Comparison of ENCODE assay signal across 9 cellular contexts in the genomic region with DNA sequence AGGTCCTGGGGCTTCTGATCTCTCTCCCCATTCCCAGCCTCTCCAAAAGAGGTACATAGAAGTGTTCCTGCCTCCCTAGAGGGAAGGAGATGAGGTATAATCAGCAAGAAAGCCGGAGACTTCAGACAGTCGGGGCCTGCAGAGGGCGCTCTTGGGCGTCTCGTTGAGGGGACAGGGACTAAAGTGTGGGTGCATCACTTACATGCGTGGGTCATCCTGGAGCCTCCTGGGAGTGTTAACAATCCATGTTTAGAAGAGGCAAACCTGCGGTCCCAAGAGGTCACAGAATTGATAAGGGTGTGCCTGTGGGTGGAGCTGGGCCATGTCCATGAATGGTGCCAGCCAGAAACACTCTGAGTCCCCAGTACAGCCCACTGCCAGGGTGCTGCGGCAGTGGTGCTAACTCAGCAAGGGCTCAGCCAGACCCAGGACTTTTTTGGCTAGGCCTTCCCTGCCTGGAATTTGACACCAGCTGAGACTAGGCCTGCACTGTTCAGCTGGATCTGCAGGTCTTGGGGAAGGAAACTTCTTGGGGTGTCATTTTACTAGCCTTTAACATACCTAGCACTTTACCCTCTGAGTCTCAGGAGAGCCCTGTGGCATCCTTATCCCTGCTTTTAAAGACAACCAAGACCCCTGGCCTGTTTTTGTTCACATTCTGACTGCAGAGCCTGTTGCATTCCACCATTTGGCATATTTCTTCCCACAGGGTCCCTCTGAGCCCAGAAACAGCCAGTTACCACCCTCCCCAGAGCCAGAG. TPM values are rescaled to one million over a fixed set of nuclear protein-coding genes. Genes with fewer than 3 reads are reported as not detected.
DNase-seq lines count a peak whose midpoint lies in the region; ATAC-seq and TF ChIP-seq lines count a peak whose summit lies in the region.
"Had no signal": no experiment of that assay in that cellular context is flagged by ENCODE, and none has a peak within 500 bp of the region (broad histone marks: within the 10 kb centered on the region; RNA-seq: fewer than 3 reads in every experiment).

No MANE protein-coding gene starts in this region.

- H3K4me3 ChIP-seq in lower lobe of right lung: no peak overlapping the region
- H3K4me3 ChIP-seq in upper lobe of right lung: no peak overlapping the region

- POLR2A ChIA-PET in MCF 10A (lab: Yijun Ruan, JAX): interaction anchor here (1.5 to 2.2 kb wide), 2 partner anchors 8 to 11 kb away, joined by 5 to 7 read pairs; no protein-coding TSS in a partner anchor

- no peaks in the 10 kb centered on the region for H3K9me3 Mint-ChIP-seq in MCF 10A (ENCODE audit: unreplicated experiment)
- H3K9me3 Mint-ChIP-seq: activated T-cell treated with anti-CD3 and anti-CD28 coated beads, Interleukin-2, amount 50 U/mL, for 4 hours had no signal

- H3K27me3 ChIP-seq in lower lobe of right lung (ENCODE audit: low read depth) (no peaks in the 10 kb centered on the region), upper lobe of right lung (no peaks in the 10 kb centered on the region)

- CTCF ChIA-PET in MCF 10A (lab: Yijun Ruan, JAX): interaction anchor here (0.6 to 2.6 kb wide), 4 partner anchors 16 to 558 kb away, joined by 3 to 10 read pairs (median 3); a partner anchor contains a TSS

- DNase-seq in DMS 273 (lab: John Stamatoyannopoulos, UW; ENCODE audit: unreplicated experiment): peak; percentile 73
- no peak for DNase-seq in DMS 273 treated with DMSO at 0.1 percent for 48 hours (lab: John Stamatoyannopoulos, UW)
- DNase-seq in SHP77 (lab: John Stamatoyannopoulos, UW): peak; percentile 2 to 16
- DNase-seq in MCF 10A (ENCODE audit: unreplicated experiment): peak; percentile 46
- DNase-seq in lower lobe of right lung: no peak
- DNase-seq in upper lobe of right lung: no peak
- no peak for DNase-seq in NCI-H2029 (lab: John Stamatoyannopoulos, UW)
- DNase-seq in NCI-H2081 (lab: John Stamatoyannopoulos, UW): no peak
- DNase-seq: activated T-cell treated with anti-CD3 and anti-CD28 coated beads, Interleukin-2, amount 50 U/mL, for 4 hours had no signal

- no TSS peak for BruUV-seq in MCF 10A (replicated peaks; lab: Mats Ljungman, UMichigan)

- no peaks in the 10 kb centered on the region for H3K27me3 Mint-ChIP-seq in MCF 10A (ENCODE audit: insufficient read depth, unreplicated experiment)

- H3K27ac ChIP-seq in lower lobe of right lung (no peak overlapping the region), upper lobe of right lung (no peak overlapping the region)

- intact Hi-C loops in MCF 10A (cut with micrococcal nuclease): no loop called here
- intact Hi-C loops in lower lobe of right lung (cut with DNase I): no loop called here
- intact Hi-C loops in upper lobe of right lung (cut with DNase I): no loop called here

- peak; percentile 59 for TF ChIP-seq CTCF in MCF 10A (IDR thresholded peaks at IDR 0.05; ENCODE audit: unreplicated experiment)
- TF ChIP-seq CTCF in lower lobe of right lung (IDR thresholded peaks at IDR 0.05): peak; percentile 30
- peak; percentile 36 for TF ChIP-seq CTCF in upper lobe of right lung (IDR thresholded peaks at IDR 0.05)

- ATAC-seq in lower lobe of right lung (no peak), upper lobe of right lung (no peak)

- H3K4me1 Mint-ChIP-seq in MCF 10A (ENCODE audit: insufficient read depth, unreplicated experiment): peaks cover 34% of the 10 kb centered on the region

- peaks cover 80% of the 10 kb centered on the region for H3K36me3 Mint-ChIP-seq in MCF 10A (ENCODE audit: insufficient read depth, unreplicated experiment)

- H3K4me3 Mint-ChIP-seq in MCF 10A (ENCODE audit: unreplicated experiment): no peak overlapping the region
- H3K4me3 Mint-ChIP-seq: activated T-cell treated with anti-CD3 and anti-CD28 coated beads, Interleukin-2, amount 50 U/mL, for 4 hours had no signal

- H3K4me1 ChIP-seq in lower lobe of right lung: peaks cover 49% of the 10 kb centered on the region
- H3K4me1 ChIP-seq in upper lobe of right lung: peaks cover 18% of the 10 kb centered on the region

- H3K27ac Mint-ChIP-seq in MCF 10A (ENCODE audit: low read depth, unreplicated experiment): no peak overlapping the region

- H3K36me3 ChIP-seq in lower lobe of right lung: peaks cover 38% of the 10 kb centered on the region
- peaks cover 10% of the 10 kb centered on the region for H3K36me3 ChIP-seq in upper lobe of right lung

- H3K9me3 ChIP-seq in lower lobe of right lung: no peaks in the 10 kb centered on the region
- H3K9me3 ChIP-seq in upper lobe of right lung: no peaks in the 10 kb centered on the region

RNA-seq across cellular contexts. Expression of a gene that starts 5.5 kb away (rescaled TPM):
- 58.6 and 83.5 TPM in 2 replicates for total RNA-seq in MCF 10A (2022)
- 13.1 TPM for total RNA-seq in lower lobe of right lung
- 13.9 TPM for total RNA-seq in upper lobe of right lung

RNA-seq across cellular contexts. Expression of a gene that starts 8.3 kb away (rescaled TPM):
- 0.21 TPM in 1 of 2 replicates, not detected in the other for total RNA-seq in MCF 10A (2022)
- 0.41 TPM for total RNA-seq in lower lobe of right lung
- total RNA-seq in upper lobe of right lung: 0.69 TPM

RNA-seq across cellular contexts. Expression of a gene that starts 17.8 kb away (rescaled TPM):
- total RNA-seq in MCF 10A (2022) (91.5 and 123 TPM in 2 replicates), lower lobe of right lung (36.1 TPM), upper lobe of right lung (41.3 TPM)

RNA-seq across cellular contexts. Expression of a gene that starts 41.5 kb away (rescaled TPM):
- total RNA-seq in MCF 10A (2022): 34.4 and 41.3 TPM in 2 replicates
- total RNA-seq in lower lobe of right lung: 38.1 TPM
- total RNA-seq in upper lobe of right lung: 40.3 TPM

RNA-seq across cellular contexts. Expression of a gene that starts 56.8 kb away (rescaled TPM):
- 44.2 and 49.0 TPM in 2 replicates for total RNA-seq in MCF 10A (2022)
- 47.9 TPM for total RNA-seq in lower lobe of right lung
- total RNA-seq in upper lobe of right lung: 45.7 TPM

Comparison
In these comparisons a context has a peak if more than half of its experiments do, and no peak if none do; other contexts are left out.
1. DNase-seq: peak in DMS 273 (single experiment), SHP77 (2 of 2) and MCF 10A (single experiment); none in DMS 273 treated with DMSO at 0.1 percent for 48 hours (single experiment), lower lobe of right lung (single experiment), upper lobe of right lung (single experiment), NCI-H2029 (single experiment) and NCI-H2081 (0 of 2).
2. Peak in every context shown above with its lines, with median percentiles within 50 percentile points of each other: CTCF ChIP-seq.